Comparison of ENCODE assay signal across 26 cellular contexts in genomic region chrX:24369816-24370215, GRCh38. TPM values are rescaled to one million over a fixed set of nuclear protein-coding genes. Genes with fewer than 3 reads are reported as not detected.
"Had no signal": no experiment of that assay in that cellular context is flagged by ENCODE, and none has a peak within 500 bp of the region (broad histone marks: within the 10 kb centered on the region; RNA-seq: fewer than 3 reads in every experiment).

No MANE protein-coding gene starts in this region.

- H3K4me1 ChIP-seq: Peyer's patch, SJCRH30 had no signal

- H3K4me3 ChIP-seq: Peyer's patch, SJCRH30 had no signal

- H3K36me3 ChIP-seq: Peyer's patch, SJCRH30 had no signal

- H3K27ac ChIP-seq: Peyer's patch, RWPE1, SJCRH30 had no signal

- H3K36me3 Mint-ChIP-seq: activated naive CD4-positive, alpha-beta T cell treated with anti-CD3 and anti-CD28 coated beads, Interleukin-2, amount 50 U/mL, for 24 hours; brain had no signal

- FAIRE-seq: astrocyte had no signal

- H3K9me3 Mint-ChIP-seq: activated CD8-positive, alpha-beta T cell treated with anti-CD3 and anti-CD28 coated beads for 36 hours; activated naive CD4-positive, alpha-beta T cell treated with anti-CD3 and anti-CD28 coated beads, Interleukin-2, amount 50 U/mL, for 24 hours; activated T-cell treated with anti-CD3 and anti-CD28 coated beads, Interleukin-2, amount 50 U/mL, for 72 hours; central memory CD8-positive, alpha-beta T cell had no signal

- H3K27me3 ChIP-seq: Peyer's patch, SJCRH30 had no signal

- H3K9ac ChIP-seq: SK-N-SH had no signal

- H3K27me3 Mint-ChIP-seq: activated naive CD4-positive, alpha-beta T cell treated with anti-CD3 and anti-CD28 coated beads, Interleukin-2, amount 50 U/mL, for 24 hours had no signal

- DNase-seq: activated CD4-positive, CD25-positive, alpha-beta regulatory T cell; activated CD8-positive, alpha-beta memory T cell treated with anti-CD3 and anti-CD28 coated beads, Interleukin-2, amount 50 U/mL, for 4 hours; activated CD8-positive, alpha-beta T cell treated with anti-CD3 and anti-CD28 coated beads for 36 hours; activated effector memory CD4-positive, alpha-beta T cell treated with Interleukin-2 at 50 U/mL for 16 hours; activated naive CD4-positive, alpha-beta T cell; activated T-cell treated with anti-CD3 and anti-CD28 coated beads, Interleukin-2, amount 50 U/mL, for 72 hours; amygdala; Kasumi-1; KBM-7; NCI-H1105 treated with DMSO at 0.1 percent for 48 hours; NCI-H1436 treated with DMSO at 0.1 percent for 48 hours; NCI-H187; NCI-H2081; NCI-H510A treated with DMSO at 0.1 percent for 48 hours; NCI-H69; NK-92 treated with Interleukin-12 subunit alpha and Interleukin-12 subunit beta, amount 100 ng/mL, for 24 hours; Peyer's patch; Right ventricle myocardium superior; SJCRH30; SK-N-SH had no signal

- H3K9me3 ChIP-seq: Peyer's patch, SJCRH30, SK-N-SH had no signal

- H3K4me2 ChIP-seq: SK-N-SH had no signal

- H3K27ac Mint-ChIP-seq: activated CD8-positive, alpha-beta T cell treated with anti-CD3 and anti-CD28 coated beads for 36 hours; activated naive CD4-positive, alpha-beta T cell treated with anti-CD3 and anti-CD28 coated beads, Interleukin-2, amount 50 U/mL, for 24 hours; activated T-cell treated with anti-CD3 and anti-CD28 coated beads, Interleukin-2, amount 50 U/mL, for 72 hours; brain had no signal

- H3K4me3 Mint-ChIP-seq: activated CD8-positive, alpha-beta T cell treated with anti-CD3 and anti-CD28 coated beads for 36 hours; activated naive CD4-positive, alpha-beta T cell treated with anti-CD3 and anti-CD28 coated beads, Interleukin-2, amount 50 U/mL, for 24 hours; activated T-cell treated with anti-CD3 and anti-CD28 coated beads, Interleukin-2, amount 50 U/mL, for 72 hours; brain; central memory CD8-positive, alpha-beta T cell had no signal

- ATAC-seq: activated CD8-positive, alpha-beta T cell treated with anti-CD3 and anti-CD28 coated beads for 36 hours; activated T-cell treated with anti-CD3 and anti-CD28 coated beads, Interleukin-2, amount 50 U/mL, for 72 hours had no signal

RNA-seq across cellular contexts. Expression of gene SUPT20HL1, which starts 9.4 kb away (rescaled TPM):
- total RNA-seq: activated CD8-positive, alpha-beta T cell treated with anti-CD3 and anti-CD28 coated beads for 36 hours; activated T-cell treated with anti-CD3 and anti-CD28 coated beads, Interleukin-2, amount 50 U/mL, for 72 hours; astrocyte; Right ventricle myocardium superior; T-helper 1 cell treated with Interleukin-12 subunit alpha and Interleukin-12 subunit beta and Interleukin-4 antibody, amounts not matched to agents 30 ng/mL and 1 ng/mL, for 36 hours had no signal
- polyA plus RNA-seq: SK-N-SH had no signal

RNA-seq across cellular contexts. Expression of gene SUPT20HL2, which starts 55.9 kb away (rescaled TPM):
- total RNA-seq: activated CD8-positive, alpha-beta T cell treated with anti-CD3 and anti-CD28 coated beads for 36 hours; activated T-cell treated with anti-CD3 and anti-CD28 coated beads, Interleukin-2, amount 50 U/mL, for 72 hours; astrocyte; Peyer's patch; Right ventricle myocardium superior; T-helper 1 cell treated with Interleukin-12 subunit alpha and Interleukin-12 subunit beta and Interleukin-4 antibody, amounts not matched to agents 30 ng/mL and 1 ng/mL, for 36 hours had no signal
- polyA plus RNA-seq: SK-N-SH had no signal
